8 cellular contexts compared by ENCODE assay signal in the genomic region with DNA sequence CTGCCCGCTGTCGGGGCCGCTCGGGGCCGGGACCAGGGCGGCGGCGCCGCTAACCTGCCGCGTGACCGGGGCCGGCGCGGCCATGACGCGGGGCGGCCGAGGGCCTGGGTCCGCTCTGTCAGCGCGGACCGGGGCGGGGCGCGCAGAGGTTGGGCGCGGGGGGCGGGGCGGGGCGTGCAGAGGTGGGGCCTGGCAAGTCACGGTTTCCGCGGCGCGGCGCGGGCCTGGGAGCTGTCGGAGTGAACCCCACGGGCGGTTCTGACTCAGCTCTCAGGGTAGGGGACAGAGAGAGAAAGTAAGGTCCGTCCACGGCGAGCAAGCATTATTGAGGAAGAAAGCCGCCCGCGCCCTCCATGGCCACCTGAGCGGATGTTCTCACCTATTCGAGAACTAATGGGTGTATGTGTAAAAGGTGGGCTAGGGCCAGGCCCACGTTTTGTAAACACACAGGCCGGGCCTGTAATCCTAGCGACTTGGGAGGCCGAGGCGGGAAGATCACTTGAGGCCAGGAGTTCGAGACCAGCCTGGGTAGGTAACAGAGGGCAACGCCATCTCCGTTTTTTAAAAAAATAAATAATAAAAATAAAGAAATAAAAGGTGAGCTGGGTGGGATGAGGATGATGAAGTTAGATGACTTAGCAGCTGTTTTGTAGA. TPM values are rescaled to one million over a fixed set of nuclear protein-coding genes. Genes with fewer than 3 reads are reported as not detected.
DNase-seq lines count a peak whose midpoint lies in the region; ATAC-seq and TF ChIP-seq lines count a peak whose summit lies in the region.

A gene with protein sequence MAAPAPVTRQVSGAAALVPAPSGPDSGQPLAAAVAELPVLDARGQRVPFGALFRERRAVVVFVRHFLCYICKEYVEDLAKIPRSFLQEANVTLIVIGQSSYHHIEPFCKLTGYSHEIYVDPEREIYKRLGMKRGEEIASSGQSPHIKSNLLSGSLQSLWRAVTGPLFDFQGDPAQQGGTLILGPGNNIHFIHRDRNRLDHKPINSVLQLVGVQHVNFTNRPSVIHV (minus strand): TSS at position 120 of the 654 bp plus-strand sequence. CDS start 36 bp downstream, at position 84.

- H3K27ac Mint-ChIP-seq in central memory CD8-positive, alpha-beta T cell (ENCODE audit: low read depth), result peak within 1 kb of the TSS; percentile 98

- peak within 1 kb of the TSS; percentile 97 for H3K4me3 Mint-ChIP-seq in central memory CD8-positive, alpha-beta T cell

- H3K36me3 Mint-ChIP-seq in central memory CD8-positive, alpha-beta T cell (ENCODE audit: insufficient read depth), result peaks cover 18% of the 10 kb centered on the region

- H3K4me3 ChIP-seq in GM08714 (ENCODE audit: low read length) (peak within 1 kb of the TSS; percentile 57), H7 (ENCODE audit: insufficient read depth, low read depth, low read length) (peak within 1 kb of the TSS; percentile 69), kidney epithelial cell (ENCODE audit: low read depth, low read length) (peak within 1 kb of the TSS; percentile 75)

- H3K9me3 Mint-ChIP-seq in central memory CD8-positive, alpha-beta T cell, result no peaks in the 10 kb centered on the region

- peak; percentile 70 for ATAC-seq in central memory CD8-positive, alpha-beta T cell (replicated peaks; ENCODE audit: extremely low read depth, poor library complexity, severe bottlenecking)

- no peaks in the 10 kb centered on the region for H3K27me3 Mint-ChIP-seq in central memory CD8-positive, alpha-beta T cell

- no peak for TF ChIP-seq CTCF in kidney epithelial cell (IDR thresholded peaks at IDR 0.05; ENCODE audit: insufficient read depth, low read length, poor library complexity, severe bottlenecking)

- DNase-seq in H7, result no peak
- peak; percentile 45 to 88 (median 84) for DNase-seq in NCI-H1417 (lab: John Stamatoyannopoulos, UW)
- DNase-seq in activated CD4-positive, CD25-positive, alpha-beta regulatory T cell treated with anti-CD3 and anti-CD28 coated beads, Interleukin-2, amount 50 U/mL, for 72 hours, result peak; percentile 82
- DNase-seq in central memory CD8-positive, alpha-beta T cell (ENCODE audit: low spot score in 2 of 2), result peak; percentile 53 to 62
- DNase-seq in kidney epithelial cell (ENCODE audit: low read depth), result no peak
- DNase-seq in stimulated activated CD4-positive, alpha-beta T cell treated with anti-CD3 and anti-CD28 coated beads, Interleukin-15, amount 100 ng/mL, for 24 hours, result peak; percentile 90
- no peak for DNase-seq in GDM1 (lab: John Stamatoyannopoulos, UW)

- no peaks in the 10 kb centered on the region; the same call in 1 of the 2 replicates for H3K27me3 ChIP-seq in H7 (ENCODE audit: control insufficient read depth, insufficient read depth, low read length)
- no peaks in the 10 kb centered on the region for H3K27me3 ChIP-seq in kidney epithelial cell (ENCODE audit: control insufficient read depth, insufficient read depth, low read length)

- H3K4me1 Mint-ChIP-seq in central memory CD8-positive, alpha-beta T cell, result peaks cover 13% of the 10 kb centered on the region

- H3K36me3 ChIP-seq in H7 (replicated peaks; ENCODE audit: control insufficient read depth, insufficient read depth, low read length) (no peaks in the 10 kb centered on the region), kidney epithelial cell (ENCODE audit: control insufficient read depth, insufficient read depth, low read length) (no peaks in the 10 kb centered on the region)

RNA-seq across cellular contexts. Expression of the gene that starts here (rescaled TPM):
- 7.9 and 12.0 TPM in 2 replicates for total RNA-seq in H7 (2014; rRNA removed; shearing (Covaris generic))
- 9.9 and 14.1 TPM in 2 replicates for total RNA-seq in kidney epithelial cell

Comparison
In these comparisons a context has a peak if more than half of its experiments do, and no peak if none do; other contexts are left out.
1. DNase-seq: peak in NCI-H1417 (3 of 3), activated CD4-positive, CD25-positive, alpha-beta regulatory T cell treated with anti-CD3 and anti-CD28 coated beads, Interleukin-2, amount 50 U/mL, for 72 hours (single experiment), central memory CD8-positive, alpha-beta T cell (2 of 2) and stimulated activated CD4-positive, alpha-beta T cell treated with anti-CD3 and anti-CD28 coated beads, Interleukin-15, amount 100 ng/mL, for 24 hours (single experiment); none in H7 (single experiment), kidney epithelial cell (single experiment) and GDM1 (single experiment).
2. Peak in every context shown above with its lines, with median percentiles within 50 percentile points of each other: H3K4me3 ChIP-seq.